1 cellular context compared by ENCODE assay signal in genomic region chr22:42074846-42075245, GRCh38.
TF ChIP-seq lines count a peak whose summit lies in the region.

No MANE protein-coding gene starts in this region.

TF ChIP-seq in endothelial cell of umbilical vein, 7 proteins besides CTCF, POLR2A, EP300 and RAD21 (continued from another document):
- TF ChIP-seq MAX (IDR thresholded peaks at IDR 0.05; ENCODE audit: insufficient read depth, insufficient read length) (no peak), MYC (IDR thresholded peaks at IDR 0.05; ENCODE audit: low read depth, low read length) (no peak), POLR2AphosphoS5 (IDR thresholded peaks at IDR 0.05; ENCODE audit: insufficient read depth, low read depth, low read length) (no peak), GATA2 (IDR thresholded peaks at IDR 0.05; ENCODE audit: insufficient read depth, insufficient read length, low read depth, low read length) (no peak), JUN (IDR thresholded peaks at IDR 0.05; ENCODE audit: borderline replicate concordance, insufficient read depth, insufficient read length, low read depth) (no peak), EZH2 (IDR thresholded peaks at IDR 0.05; ENCODE audit: borderline replicate concordance, low read depth, low read length, severe bottlenecking) (no peak)
